Comparison of ENCODE assay signal across 8 cellular contexts in genomic region chr20:33554914-33555420, GRCh38.
DNase-seq lines count a peak whose midpoint lies in the region; ATAC-seq, FAIRE-seq and TF ChIP-seq lines count a peak whose summit lies in the region.

No MANE protein-coding gene starts in this region.

- peaks cover 0 to 13% of the 10 kb centered on the region in 2 donors for H3K4me1 ChIP-seq in gastrocnemius medialis

- intact Hi-C loops in gastrocnemius medialis (cut with DNase I; ENCODE audit: low total_unique reads) = no loop called here

- TF ChIP-seq POLR2A in gastrocnemius medialis (IDR thresholded peaks at IDR 0.05) = no peak

- peak overlapping the region in 3 of 4 donors; percentile 3 to 25 (median 19) for H3K4me3 ChIP-seq in gastrocnemius medialis

- no peak for FAIRE-seq in urothelium cell line (lab: Jason Lieb, UNC)

- no peak for TF ChIP-seq CTCF in gastrocnemius medialis (IDR thresholded peaks at IDR 0.05 in 4 of 5, conservative IDR thresholded peaks at IDR 0.05 in 1 of 5)

- in situ Hi-C loops in gastrocnemius medialis (cut with MboI; ENCODE audit: low sequenced_read_pairs in 4 of 4) = no loop called here

- DNase-seq in DMS53 (lab: John Stamatoyannopoulos, UW) (peak; percentile 99), NCI-H446 (lab: John Stamatoyannopoulos, UW) (peak; percentile 81 to 95), activated T-cell treated with anti-CD3 and anti-CD28 coated beads for 4 hours (peak; percentile 11), glomerular endothelial cell (ENCODE audit: extremely low read depth, low read depth, low spot score) (peak; percentile 79), gastrocnemius medialis (no peak), urothelium cell line (ENCODE audit: low spot score) (no peak)

- peak overlapping the region in 3 of 4 donors; percentile 16 to 57 (median 50) for H3K27ac ChIP-seq in gastrocnemius medialis

- no peaks in the 10 kb centered on the region for H3K9me3 ChIP-seq in gastrocnemius medialis

- no peaks in the 10 kb centered on the region for H3K27me3 ChIP-seq in gastrocnemius medialis

- H3K36me3 ChIP-seq in gastrocnemius medialis = no peaks in the 10 kb centered on the region

- peak; percentile 90 for ATAC-seq in GM19372 (IDR thresholded peaks at IDR 0.05; ENCODE audit: low read depth, unreplicated experiment)
- peak; percentile 93 for ATAC-seq in HG03432 (IDR thresholded peaks at IDR 0.05; ENCODE audit: unreplicated experiment)
- ATAC-seq in gastrocnemius medialis = peak; percentile 89 to 93

Comparison
In these comparisons a context has a peak if more than half of its experiments do, and no peak if none do; other contexts are left out.
1. DNase-seq: peak in DMS53 (single experiment), NCI-H446 (2 of 2), activated T-cell treated with anti-CD3 and anti-CD28 coated beads for 4 hours (single experiment) and glomerular endothelial cell (single experiment); none in gastrocnemius medialis (0 of 2) and urothelium cell line (single experiment).
2. Peak in every context shown above with its lines, with median percentiles within 50 percentile points of each other: ATAC-seq.